ENCODE assay signal across 1 cellular context in genomic region chr3:15300318-15301078, GRCh38.
A peak's percentile ranks its signal among the peaks of the same experiment; 100 is the strongest.
TF ChIP-seq lines count a peak whose summit lies in the region.

No MANE protein-coding gene starts in this region.

TF ChIP-seq in HEK293, 187 proteins besides CTCF, POLR2A, EP300 and RAD21 (continued from another document):
- no peak for TF ChIP-seq ZNF266 (tag by site-specific recombination; IDR thresholded peaks at IDR 0.05; ENCODE audit: low read depth)
- TF ChIP-seq HIC1 (tag by site-specific recombination; IDR thresholded peaks at IDR 0.05) = no peak
- no peak for TF ChIP-seq ZNF529 (tag by site-specific recombination; IDR thresholded peaks at IDR 0.05; ENCODE audit: insufficient replicate concordance)
- TF ChIP-seq ZNF654 (tag by site-specific recombination; IDR thresholded peaks at IDR 0.05; ENCODE audit: low read depth) = no peak
- TF ChIP-seq ZSCAN16 (tag by site-specific recombination; IDR thresholded peaks at IDR 0.05) = no peak
- no peak for TF ChIP-seq KLF10 (tag by site-specific recombination; IDR thresholded peaks at IDR 0.05)
- no peak for TF ChIP-seq ELK4 (IDR thresholded peaks at IDR 0.05; ENCODE audit: borderline replicate concordance, low read depth, low read length)
- peak; percentile 61 for TF ChIP-seq GLIS1 (tag by site-specific recombination; IDR thresholded peaks at IDR 0.05)
- no peak for TF ChIP-seq ZNF571 (tag by site-specific recombination; IDR thresholded peaks at IDR 0.05)
- peak; percentile 88 for TF ChIP-seq ZNF335 (tag by site-specific recombination; conservative IDR thresholded peaks at IDR 0.05)
- no peak for TF ChIP-seq GLI4 (tag by site-specific recombination; IDR thresholded peaks at IDR 0.05)
- no peak for TF ChIP-seq BCL11A (tag by site-specific recombination; IDR thresholded peaks at IDR 0.05; ENCODE audit: low read depth)
- TF ChIP-seq ZNF660 (tag by site-specific recombination; IDR thresholded peaks at IDR 0.05) = peak; percentile 88
- no peak for TF ChIP-seq GLIS2 (tag by site-specific recombination; IDR thresholded peaks at IDR 0.05)
- TF ChIP-seq, protein P1, sequence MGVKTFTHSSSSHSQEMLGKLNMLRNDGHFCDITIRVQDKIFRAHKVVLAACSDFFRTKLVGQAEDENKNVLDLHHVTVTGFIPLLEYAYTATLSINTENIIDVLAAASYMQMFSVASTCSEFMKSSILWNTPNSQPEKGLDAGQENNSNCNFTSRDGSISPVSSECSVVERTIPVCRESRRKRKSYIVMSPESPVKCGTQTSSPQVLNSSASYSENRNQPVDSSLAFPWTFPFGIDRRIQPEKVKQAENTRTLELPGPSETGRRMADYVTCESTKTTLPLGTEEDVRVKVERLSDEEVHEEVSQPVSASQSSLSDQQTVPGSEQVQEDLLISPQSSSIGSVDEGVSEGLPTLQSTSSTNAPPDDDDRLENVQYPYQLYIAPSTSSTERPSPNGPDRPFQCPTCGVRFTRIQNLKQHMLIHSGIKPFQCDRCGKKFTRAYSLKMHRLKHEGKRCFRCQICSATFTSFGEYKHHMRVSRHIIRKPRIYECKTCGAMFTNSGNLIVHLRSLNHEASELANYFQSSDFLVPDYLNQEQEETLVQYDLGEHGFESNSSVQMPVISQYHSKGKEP (tag by site-specific recombination; IDR thresholded peaks at IDR 0.05) = no peak
- TF ChIP-seq, protein P2, sequence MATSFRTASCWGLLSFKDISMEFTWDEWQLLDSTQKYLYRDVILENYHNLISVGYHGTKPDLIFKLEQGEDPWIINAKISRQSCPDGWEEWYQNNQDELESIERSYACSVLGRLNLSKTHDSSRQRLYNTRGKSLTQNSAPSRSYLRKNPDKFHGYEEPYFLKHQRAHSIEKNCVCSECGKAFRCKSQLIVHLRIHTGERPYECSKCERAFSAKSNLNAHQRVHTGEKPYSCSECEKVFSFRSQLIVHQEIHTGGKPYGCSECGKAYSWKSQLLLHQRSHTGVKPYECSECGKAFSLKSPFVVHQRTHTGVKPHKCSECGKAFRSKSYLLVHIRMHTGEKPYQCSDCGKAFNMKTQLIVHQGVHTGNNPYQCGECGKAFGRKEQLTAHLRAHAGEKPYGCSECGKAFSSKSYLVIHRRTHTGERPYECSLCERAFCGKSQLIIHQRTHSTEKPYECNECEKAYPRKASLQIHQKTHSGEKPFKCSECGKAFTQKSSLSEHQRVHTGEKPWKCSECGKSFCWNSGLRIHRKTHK (tag by site-specific recombination; IDR thresholded peaks at IDR 0.05) = no peak
- TF ChIP-seq ZBTB26 (tag by site-specific recombination; optimal IDR thresholded peaks at IDR 0.05) = no peak
- no peak for TF ChIP-seq ZNF146 (tag by site-specific recombination; IDR thresholded peaks at IDR 0.05)
- TF ChIP-seq ZNF501 (tag by site-specific recombination; IDR thresholded peaks at IDR 0.05) = no peak
- TF ChIP-seq ZNF747 (tag by site-specific recombination; IDR thresholded peaks at IDR 0.05) = no peak
- no peak for TF ChIP-seq ZNF560 (tag by site-specific recombination; IDR thresholded peaks at IDR 0.05; ENCODE audit: borderline replicate concordance)
- TF ChIP-seq ZNF404 (tag by site-specific recombination; IDR thresholded peaks at IDR 0.05) = no peak
- TF ChIP-seq ZNF394 (tag by site-specific recombination; IDR thresholded peaks at IDR 0.05; ENCODE audit: borderline replicate concordance) = 0 out of 2 replicates have a peak, but pooled peaks have one; percentile 14
